8 cellular contexts compared by ENCODE assay signal in genomic region chr17:16419074-16419928, GRCh38. TPM values are rescaled to one million over a fixed set of nuclear protein-coding genes. Genes with fewer than 3 reads are reported as not detected.
DNase-seq lines count a peak whose midpoint lies in the region; ATAC-seq, FAIRE-seq and TF ChIP-seq lines count a peak whose summit lies in the region.

No MANE protein-coding gene starts in this region.

- H3K27ac ChIP-seq in right atrium auricular region: peak overlapping the region; percentile 62 to 90
- H3K27ac ChIP-seq in endothelial cell of umbilical vein (ENCODE audit: insufficient read depth, low read depth, low read length): peak overlapping the region; percentile 47

- peak; percentile 92 for FAIRE-seq in endothelial cell of umbilical vein (lab: Jason Lieb, UNC)

- no peaks in the 10 kb centered on the region for H4K20me1 ChIP-seq in endothelial cell of umbilical vein (replicated peaks; ENCODE audit: control insufficient read depth, extremely low read depth, insufficient read depth, low read length)

- peak; percentile 74 for DNase-seq in right atrium auricular region (ENCODE audit: low spot score)
- no peak for DNase-seq in Right ventricle myocardium inferior (ENCODE audit: missing footprints)
- DNase-seq in HT1080 (ENCODE audit: low read depth): peak; percentile 93
- peak; percentile 68 to 73 for DNase-seq in activated CD4-positive, alpha-beta T cell treated with anti-CD3 and anti-CD28 coated beads for 4 hours
- peak; percentile 63 for DNase-seq in endothelial cell of umbilical vein (ENCODE audit: low read depth, low spot score)
- no peak for DNase-seq in sciatic nerve (ENCODE audit: low spot score)
- DNase-seq in OCI-M2 (lab: John Stamatoyannopoulos, UW; ENCODE audit: unreplicated experiment): no peak
- DNase-seq in ecto neural progenitor cell (ENCODE audit: low spot score): no peak

- peak overlapping the region; percentile 19 for H3K4me2 ChIP-seq in endothelial cell of umbilical vein (ENCODE audit: insufficient read depth, low read length)

- H3K27me3 ChIP-seq in right atrium auricular region (no peaks in the 10 kb centered on the region), endothelial cell of umbilical vein (ENCODE audit: control insufficient read depth in 2 of 2, insufficient read depth in 2 of 2, low read length in 2 of 2) (no peaks in the 10 kb centered on the region)

- no peak for ATAC-seq in Right ventricle myocardium inferior
- ATAC-seq in sciatic nerve: peak; percentile 15

- POLR2A ChIA-PET in endothelial cell of umbilical vein (lab: Charles Lee): interaction anchor here (1.2 to 2.0 kb wide), 2 partner anchors 20 to 38 kb away, joined by 8 to 11 read pairs; partner anchors contain the start of gene UBB

- no peaks in the 10 kb centered on the region for H3K36me3 ChIP-seq in right atrium auricular region
- H3K36me3 ChIP-seq in endothelial cell of umbilical vein (ENCODE audit: control insufficient read depth in 2 of 2, extremely low read depth in 1 of 2, insufficient read depth in 2 of 2, low read length in 2 of 2): no peaks in the 10 kb centered on the region

- peak overlapping the region; percentile 55 for H2AFZ ChIP-seq in endothelial cell of umbilical vein (ENCODE audit: low read depth, low read length)

- H3K79me2 ChIP-seq in endothelial cell of umbilical vein (ENCODE audit: control insufficient read depth, insufficient read depth, low read length): no peaks in the 10 kb centered on the region

- no TSS peak for BruUV-seq in endothelial cell of umbilical vein (replicated peaks; lab: Mats Ljungman, UMichigan)

- H3K4me3 ChIP-seq in right atrium auricular region (no peak overlapping the region), endothelial cell of umbilical vein (replicated peaks in 1 of 3; ENCODE audit: insufficient read depth in 1 of 3, low read depth in 1 of 3, low read length in 3 of 3) (no peak overlapping the region)

- TF ChIP-seq CTCF in right atrium auricular region (IDR thresholded peaks at IDR 0.05): no peak
- no peak for TF ChIP-seq CTCF in endothelial cell of umbilical vein (IDR thresholded peaks at IDR 0.05; ENCODE audit: extremely low read depth in 1 of 2, insufficient read depth in 1 of 2, low read depth in 1 of 2, low read length in 2 of 2)

- no peak overlapping the region for H3K9ac ChIP-seq in endothelial cell of umbilical vein (replicated peaks; ENCODE audit: extremely low read depth, insufficient read depth, low read length)

- H3K4me1 ChIP-seq in right atrium auricular region (peaks cover 0 to 40% of the 10 kb centered on the region in 2 donors), endothelial cell of umbilical vein (ENCODE audit: control insufficient read depth, extremely low read depth, insufficient read depth, low read length) (peaks cover 23% of the 10 kb centered on the region)

- no peaks in the 10 kb centered on the region for H3K9me1 ChIP-seq in endothelial cell of umbilical vein (replicated peaks; ENCODE audit: control insufficient read depth, extremely low read depth, insufficient read depth, low read length)

- H3K9me3 ChIP-seq in right atrium auricular region (no peaks in the 10 kb centered on the region), endothelial cell of umbilical vein (replicated peaks; ENCODE audit: control insufficient read depth, insufficient read depth, low read length) (no peaks in the 10 kb centered on the region)

- no peak for TF ChIP-seq POLR2A in endothelial cell of umbilical vein (IDR thresholded peaks at IDR 0.05; ENCODE audit: low read depth, low read length)

- intact Hi-C loops in Right ventricle myocardium inferior (cut with DNase I): no loop called here
- intact Hi-C loops in endothelial cell of umbilical vein (cut with micrococcal nuclease): loop anchor here (10.0 kb wide), 1 partner anchor 54 kb away; no protein-coding TSS in a partner anchor
- intact Hi-C loops in sciatic nerve (cut with DNase I): no loop called here

- dilution Hi-C loops in endothelial cell of umbilical vein (cut with MboI; ENCODE audit: extremely low pct_ligation_motif_present, low sequenced_read_pairs): no loop called here

- CTCF ChIA-PET in endothelial cell of umbilical vein (lab: Charles Lee): interaction anchor here (1.0 to 2.1 kb wide), 7 partner anchors 9 to 102 kb away, joined by 3 to 8 read pairs (median 5); no protein-coding TSS in a partner anchor

TF ChIP-seq in endothelial cell of umbilical vein, 7 proteins besides CTCF, POLR2A, EP300 and RAD21:
- TF ChIP-seq POLR2AphosphoS5 (IDR thresholded peaks at IDR 0.05; ENCODE audit: insufficient read depth, low read depth, low read length) (no peak), MYC (IDR thresholded peaks at IDR 0.05; ENCODE audit: low read depth, low read length) (no peak), MAX (IDR thresholded peaks at IDR 0.05; ENCODE audit: insufficient read depth, insufficient read length) (no peak), EZH2 (IDR thresholded peaks at IDR 0.05; ENCODE audit: borderline replicate concordance, low read depth, low read length, severe bottlenecking) (no peak), JUN (IDR thresholded peaks at IDR 0.05; ENCODE audit: borderline replicate concordance, insufficient read depth, insufficient read length, low read depth) (peak; percentile 56), FOS (IDR thresholded peaks at IDR 0.05; ENCODE audit: borderline replicate concordance, insufficient read depth, low read length) (peak; percentile 86), GATA2 (IDR thresholded peaks at IDR 0.05; ENCODE audit: insufficient read depth, insufficient read length, low read depth, low read length) (peak; percentile 79)

RNA-seq across cellular contexts. Expression of gene TRPV2, which starts 3.9 kb away (rescaled TPM):
- 10 to 100 TPM in 1 of 2 donors, 1 to 10 TPM in 1; 6.7 to 15.0 TPM for total RNA-seq in right atrium auricular region
- 11.2 TPM for total RNA-seq in Right ventricle myocardium inferior
- total RNA-seq in HT1080 (2014; rRNA removed; shearing (Covaris generic)): 101 and 105 TPM in 2 replicates
- 41.0 TPM in 2 replicates for polyA plus RNA-seq in HT1080 (2015; cell fraction: cytosol; rRNA removed)
- 138 and 139 TPM in 2 replicates for polyA plus RNA-seq in HT1080 (2015; cell fraction: nucleus; rRNA removed)
- 6.7 and 10.6 TPM in 2 replicates for total RNA-seq in endothelial cell of umbilical vein
- 3.3 and 4.2 TPM in 2 replicates for polyA plus RNA-seq in endothelial cell of umbilical vein
- polyA plus RNA-seq in endothelial cell of umbilical vein (2011; cell fraction: cytosol; rRNA removed): 3.5 and 4.2 TPM in 2 replicates
- 4.1 and 5.2 TPM in 2 replicates for polyA plus RNA-seq in endothelial cell of umbilical vein (2011; cell fraction: nucleus; rRNA removed)
- polyA plus RNA-seq in endothelial cell of umbilical vein (2012): 19.7 and 28.7 TPM in 2 replicates
- 4.2 and 6.1 TPM in 2 replicates for polyA minus RNA-seq in endothelial cell of umbilical vein
- not detected for polyA minus RNA-seq in endothelial cell of umbilical vein (2011; cell fraction: cytosol; rRNA and poly(A)+ RNA removed)
- 1.3 and 1.5 TPM in 2 replicates for polyA minus RNA-seq in endothelial cell of umbilical vein (2011; cell fraction: nucleus; rRNA and poly(A)+ RNA removed)
- total RNA-seq in sciatic nerve: 26.3 TPM

RNA-seq across cellular contexts. Expression of gene UBB, which starts 38.4 kb away (rescaled TPM):
- total RNA-seq in right atrium auricular region (1,000 to 10,000 TPM in 1 of 2 donors, 100 to 1,000 TPM in 1; 862 to 1,091 TPM), Right ventricle myocardium inferior (1,403 TPM), endothelial cell of umbilical vein (1,183 and 1,294 TPM in 2 replicates), sciatic nerve (589 TPM)
- total RNA-seq in HT1080 (2014; rRNA removed; shearing (Covaris generic)): 2,252 and 2,476 TPM in 2 replicates
- polyA plus RNA-seq in HT1080 (2015; cell fraction: cytosol; rRNA removed): 773 and 787 TPM in 2 replicates
- polyA plus RNA-seq in HT1080 (2015; cell fraction: nucleus; rRNA removed): 538 and 557 TPM in 2 replicates
- 1,282 and 1,683 TPM in 2 replicates for polyA plus RNA-seq in endothelial cell of umbilical vein
- 2,429 and 2,954 TPM in 2 replicates for polyA plus RNA-seq in endothelial cell of umbilical vein (2011; cell fraction: cytosol; rRNA removed)
- polyA plus RNA-seq in endothelial cell of umbilical vein (2011; cell fraction: nucleus; rRNA removed): 752 and 988 TPM in 2 replicates
- polyA plus RNA-seq in endothelial cell of umbilical vein (2012): 2,061 and 2,237 TPM in 2 replicates
- polyA minus RNA-seq in endothelial cell of umbilical vein: 1,148 and 1,520 TPM in 2 replicates
- 916 TPM for polyA minus RNA-seq in endothelial cell of umbilical vein (2011; cell fraction: cytosol; rRNA and poly(A)+ RNA removed)
- polyA minus RNA-seq in endothelial cell of umbilical vein (2011; cell fraction: nucleus; rRNA and poly(A)+ RNA removed): 206 and 281 TPM in 2 replicates

Comparison
In these comparisons a context has a peak if more than half of its experiments do, and no peak if none do; other contexts are left out.
1. DNase-seq: peak in right atrium auricular region (single experiment), HT1080 (single experiment), activated CD4-positive, alpha-beta T cell treated with anti-CD3 and anti-CD28 coated beads for 4 hours (2 of 2) and endothelial cell of umbilical vein (single experiment); none in Right ventricle myocardium inferior (single experiment), sciatic nerve (single experiment), OCI-M2 (single experiment) and ecto neural progenitor cell (single experiment).